In the genomic region with DNA sequence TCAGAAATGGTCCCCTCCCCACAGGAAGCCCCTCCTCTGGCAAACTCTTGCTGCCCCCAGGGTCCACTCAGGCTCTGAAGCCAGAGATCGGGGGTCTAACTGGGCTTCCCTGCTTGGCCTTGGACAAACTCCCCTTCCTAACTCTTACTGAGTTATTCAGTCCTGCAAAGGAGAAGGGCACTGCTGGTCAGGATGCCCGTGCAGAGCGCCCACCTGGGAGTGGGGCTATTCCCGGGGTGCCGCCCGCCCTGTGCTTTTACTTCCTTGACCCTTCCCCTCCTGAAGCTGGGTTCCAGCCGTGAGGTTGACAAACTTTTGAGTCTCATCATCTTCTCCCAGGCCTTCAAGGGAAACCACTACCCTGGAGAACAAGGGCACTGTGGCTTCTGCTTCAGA, we compare ENCODE assay signal across 27 cellular contexts.
"Had no signal": no experiment of that assay in that cellular context is flagged by ENCODE, and none has a peak within 500 bp of the region (broad histone marks: within the 10 kb centered on the region; RNA-seq: fewer than 3 reads in every experiment).

No MANE protein-coding gene starts in this region.

- H3K27me3 ChIP-seq: brain microvascular endothelial cell, SJSA1 had no signal

- FAIRE-seq: K562 had no signal

- H3K9me3 ChIP-seq: SJSA1 had no signal

- H3K4me3 ChIP-seq: K562, SJSA1 had no signal

- H3K27ac ChIP-seq: brain microvascular endothelial cell, SJSA1 had no signal

- H3K27ac Mint-ChIP-seq: activated naive CD8-positive, alpha-beta T cell; activated T-cell treated with anti-CD3 and anti-CD28 coated beads, Interleukin-2, amount 50 U/mL, for 24 hours; WTC11 had no signal

- ATAC-seq: activated CD8-positive, alpha-beta T cell treated with anti-CD3 and anti-CD28 coated beads, Interleukin-2, amount 10 ng/mL, durations not matched to agents 7 days and 5 days; K562; SK-N-SH treated with all-trans-retinoic acid at 6 μM for 48 hours; WTC11 had no signal

- H3K27me3 Mint-ChIP-seq: activated naive CD8-positive, alpha-beta T cell; activated T-cell treated with anti-CD3 and anti-CD28 coated beads, Interleukin-2, amount 50 U/mL, for 24 hours had no signal

- H3K4me3 Mint-ChIP-seq: activated CD8-positive, alpha-beta T cell treated with anti-CD3 and anti-CD28 coated beads, Interleukin-2, amount 10 ng/mL, durations not matched to agents 7 days and 5 days; activated naive CD8-positive, alpha-beta T cell; activated T-cell treated with anti-CD3 and anti-CD28 coated beads, Interleukin-2, amount 50 U/mL, for 24 hours; WTC11 had no signal

- DNase-seq: activated CD4-positive, alpha-beta T cell treated with anti-CD3 and anti-CD28 coated beads for 48 hours; activated CD4-positive, alpha-beta T cell treated with anti-CD3 and anti-CD28 coated beads, Interleukin-2, amount 50 U/mL, for 4 hours; activated CD4-positive, CD25-positive, alpha-beta regulatory T cell treated with anti-CD3 and anti-CD28 coated beads, Interleukin-2, amount 50 U/mL, for 72 hours; activated CD8-positive, alpha-beta memory T cell treated with anti-CD3 and anti-CD28 coated beads, Interleukin-2, amount 50 U/mL, for 48 hours; activated CD8-positive, alpha-beta T cell treated with anti-CD3 and anti-CD28 coated beads, Interleukin-2, amount 10 ng/mL, durations not matched to agents 7 days and 5 days; activated effector memory CD4-positive, alpha-beta T cell treated with anti-CD3 and anti-CD28 coated beads, Interleukin-2, amount 50 U/mL, for 16 hours; activated naive CD4-positive, alpha-beta T cell treated with Interleukin-2 at 50 U/mL for 16 hours; activated T-cell treated with anti-CD3 and anti-CD28 coated beads, Interleukin-2, amount 50 U/mL, for 24 hours; brain microvascular endothelial cell; Karpas-422; MM.1S; NCI-H1105; NCI-H1436; NCI-H1694 treated with DMSO at 0.1 percent for 48 hours; NCI-H2029 treated with DMSO at 0.1 percent for 48 hours; NCI-H345; NCI-H510A; NCI-H526 treated with DMSO at 0.1 percent for 48 hours; NCI-H82; Right ventricle myocardium superior; RPMI8226; SW 1271 had no signal

- H3K9me3 Mint-ChIP-seq: activated T-cell treated with anti-CD3 and anti-CD28 coated beads, Interleukin-2, amount 50 U/mL, for 24 hours; WTC11 had no signal
